1 cellular context compared by ENCODE assay signal in genomic region chr10:123997486-123998196, GRCh38.
TF ChIP-seq lines count a peak whose summit lies in the region.

No MANE protein-coding gene starts in this region.

TF ChIP-seq in GM23338, 12 proteins besides CTCF, POLR2A, EP300 and RAD21 (continued from another document):
- no peak for TF ChIP-seq ZNF462 (CRISPR knock-in tag; IDR thresholded peaks at IDR 0.05)
- TF ChIP-seq ETS1 (IDR thresholded peaks at IDR 0.05) = no peak
- TF ChIP-seq CREB1 (CRISPR knock-in tag; IDR thresholded peaks at IDR 0.05; ENCODE audit: low read depth) = no peak
- no peak for TF ChIP-seq ZNF331 (CRISPR knock-in tag; IDR thresholded peaks at IDR 0.05; ENCODE audit: low read depth)
- no peak for TF ChIP-seq POLR2AphosphoS5 (IDR thresholded peaks at IDR 0.05; ENCODE audit: low read depth)
- TF ChIP-seq REST (IDR thresholded peaks at IDR 0.05; ENCODE audit: unreplicated experiment) = no peak
- no peak for TF ChIP-seq EZH2 (IDR thresholded peaks at IDR 0.05; ENCODE audit: low read depth, unreplicated experiment)
- no peak for TF ChIP-seq EZH2phosphoT487 (IDR thresholded peaks at IDR 0.05; ENCODE audit: unreplicated experiment)
